Comparison of ENCODE assay signal across 8 cellular contexts in genomic region chr9:137745541-137745991, GRCh38.
DNase-seq lines count a peak whose midpoint lies in the region; ATAC-seq lines count a peak whose summit lies in the region.

No MANE protein-coding gene starts in this region.

- H3K4me1 ChIP-seq in skeletal muscle satellite cell (ENCODE audit: control insufficient read depth, insufficient read depth, low read length) = peaks cover 8% of the 10 kb centered on the region
- peaks cover 4% of the 10 kb centered on the region for H3K4me1 ChIP-seq in effector memory CD4-positive, alpha-beta T cell (ENCODE audit: control insufficient read depth, insufficient read depth, low read length, poor library complexity, severe bottlenecking)

- no peak overlapping the region for H3K4me3 ChIP-seq in skeletal muscle satellite cell (ENCODE audit: low read length)
- no peak overlapping the region for H3K4me3 ChIP-seq in effector memory CD4-positive, alpha-beta T cell (ENCODE audit: insufficient read depth, low read depth, low read length, poor library complexity, severe bottlenecking)

- peaks cover 44% of the 10 kb centered on the region for H3K36me3 ChIP-seq in skeletal muscle satellite cell (ENCODE audit: insufficient read depth, low read length)
- peaks cover 34% of the 10 kb centered on the region for H3K36me3 ChIP-seq in effector memory CD4-positive, alpha-beta T cell (ENCODE audit: control insufficient read depth, insufficient read depth, low read length)

- H3K27me3 ChIP-seq in skeletal muscle satellite cell (ENCODE audit: control insufficient read depth, insufficient read depth, low read length) = no peaks in the 10 kb centered on the region
- H3K27me3 ChIP-seq in effector memory CD4-positive, alpha-beta T cell (replicated peaks; ENCODE audit: control insufficient read depth, insufficient read depth, low read length, poor library complexity, severe bottlenecking) = no peaks in the 10 kb centered on the region

- no peak overlapping the region for H3K9ac ChIP-seq in skeletal muscle satellite cell (ENCODE audit: low read depth, low read length)

- H3K4me2 ChIP-seq in skeletal muscle satellite cell (ENCODE audit: low read length) = peak overlapping the region; percentile 41

- ATAC-seq in HG02571 (IDR thresholded peaks at IDR 0.05; ENCODE audit: unreplicated experiment) = peak; percentile 54

- peak overlapping the region; percentile 39 for H3K27ac ChIP-seq in caudate nucleus (ENCODE audit: low read depth, low read length)
- H3K27ac ChIP-seq in effector memory CD4-positive, alpha-beta T cell (ENCODE audit: insufficient read depth, low read length, poor library complexity, severe bottlenecking) = no peak overlapping the region

- peak; percentile 11 to 22 for DNase-seq in activated CD4-positive, alpha-beta T cell treated with anti-CD3 and anti-CD28 coated beads for 4 hours
- no peak for DNase-seq in activated CD4-positive, alpha-beta T cell treated with anti-CD3 and anti-CD28 coated beads for 1 hour
- DNase-seq in NCI-H1417 treated with DMSO at 0.1 percent for 48 hours (lab: John Stamatoyannopoulos, UW) (peak; percentile 48), caudate nucleus (lab: John Stamatoyannopoulos, UW) (no peak), hepatic stellate cell (ENCODE audit: low spot score) (no peak)
- DNase-seq in effector memory CD4-positive, alpha-beta T cell = no peak

- H3K9me3 ChIP-seq in skeletal muscle satellite cell (replicated peaks; ENCODE audit: low read length) = no peaks in the 10 kb centered on the region
- H3K9me3 ChIP-seq in effector memory CD4-positive, alpha-beta T cell (ENCODE audit: control insufficient read depth, low read length) = no peaks in the 10 kb centered on the region

Comparison
In these comparisons a context has a peak if more than half of its experiments do, and no peak if none do; other contexts are left out.
1. DNase-seq: peak in activated CD4-positive, alpha-beta T cell treated with anti-CD3 and anti-CD28 coated beads for 4 hours (2 of 2) and NCI-H1417 treated with DMSO at 0.1 percent for 48 hours (single experiment); none in activated CD4-positive, alpha-beta T cell treated with anti-CD3 and anti-CD28 coated beads for 1 hour (single experiment), caudate nucleus (0 of 61), hepatic stellate cell (single experiment) and effector memory CD4-positive, alpha-beta T cell (0 of 3).